Comparison of ENCODE assay signal across 8 cellular contexts in the genomic region with DNA sequence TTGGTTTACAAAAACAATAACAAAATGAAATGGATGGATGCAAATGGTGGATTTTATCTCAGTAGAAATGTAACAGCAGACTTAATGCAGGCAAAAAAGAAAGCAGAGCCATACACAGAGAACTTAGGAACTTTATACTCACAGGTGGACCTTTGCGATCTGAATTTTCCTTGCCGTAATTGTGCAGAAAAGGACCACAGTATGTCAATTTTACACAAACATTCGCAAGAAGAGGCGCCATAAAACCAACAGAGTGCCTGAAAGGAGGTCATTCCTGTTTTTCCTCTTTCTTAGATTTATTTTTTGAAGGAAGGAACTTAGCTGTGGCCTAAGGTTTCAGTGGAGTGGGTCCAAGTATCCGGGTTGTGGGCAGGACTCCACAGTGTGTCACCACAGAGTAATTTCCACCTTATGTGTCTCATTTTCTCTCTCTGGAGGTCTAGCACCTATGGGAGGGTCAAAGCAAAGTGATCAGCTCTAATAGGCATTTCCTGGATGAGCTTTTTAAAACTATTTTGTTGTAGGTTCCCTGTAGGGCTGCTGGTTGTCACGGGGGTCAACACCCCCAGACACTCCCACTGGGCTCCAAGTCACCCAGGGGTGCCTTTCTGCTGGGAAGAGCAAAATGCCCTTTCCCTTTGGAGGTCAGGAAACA. TPM values are rescaled to one million over a fixed set of nuclear protein-coding genes. Genes with fewer than 3 reads are reported as not detected.
DNase-seq lines count a peak whose midpoint lies in the region; ATAC-seq and TF ChIP-seq lines count a peak whose summit lies in the region.

No MANE protein-coding gene starts in this region.

- peak overlapping the region; percentile 34 for H3K4me3 Mint-ChIP-seq in endodermal cell

- H3K79me2 ChIP-seq in osteoblast (ENCODE audit: insufficient read depth, low read length): no peaks in the 10 kb centered on the region

- no peaks in the 10 kb centered on the region for H3K27me3 Mint-ChIP-seq in endodermal cell (ENCODE audit: insufficient read depth)

- H3K4me3 ChIP-seq in GM12865 (ENCODE audit: low read depth, low read length): peak overlapping the region; percentile 48
- H3K4me3 ChIP-seq in endodermal cell (ENCODE audit: low read length): peak overlapping the region; percentile 56
- peak overlapping the region; percentile 58 for H3K4me3 ChIP-seq in osteoblast (ENCODE audit: insufficient read depth, low read length)

- no peaks in the 10 kb centered on the region for H3K36me3 Mint-ChIP-seq in endodermal cell (ENCODE audit: low read depth)

- H3K4me1 ChIP-seq in endodermal cell (ENCODE audit: control insufficient read depth, insufficient read depth, low read length) (peaks cover 7% of the 10 kb centered on the region), osteoblast (ENCODE audit: insufficient read depth, low read length) (peaks cover 16% of the 10 kb centered on the region)

- no peaks in the 10 kb centered on the region for H4K20me1 ChIP-seq in osteoblast (ENCODE audit: insufficient read depth, low read length)

- no peak for TF ChIP-seq CTCF in GM12865 (IDR thresholded peaks at IDR 0.05; ENCODE audit: insufficient read depth, low read depth, low read length, missing control alignments)
- TF ChIP-seq CTCF in endodermal cell (conservative IDR thresholded peaks at IDR 0.05): no peak
- TF ChIP-seq CTCF in osteoblast (IDR thresholded peaks at IDR 0.05; ENCODE audit: extremely low read depth, low read depth, low read length): no peak

- H3K27ac ChIP-seq in endodermal cell (ENCODE audit: low read depth, low read length) (no peak overlapping the region), osteoblast (ENCODE audit: low read depth, low read length) (peak overlapping the region; percentile 56)

- H3K27me3 ChIP-seq in endodermal cell (ENCODE audit: control insufficient read depth, insufficient read depth, low read length, poor library complexity, severe bottlenecking) (no peaks in the 10 kb centered on the region), osteoblast (ENCODE audit: insufficient read depth, low read length) (no peaks in the 10 kb centered on the region)

- no peak for ATAC-seq in GM19035 (IDR thresholded peaks at IDR 0.05; ENCODE audit: unreplicated experiment)
- no peak for ATAC-seq in GM21447 (IDR thresholded peaks at IDR 0.05; ENCODE audit: unreplicated experiment)

- H3K9ac ChIP-seq in endodermal cell (ENCODE audit: extremely low read depth, low read length, poor library complexity, severe bottlenecking): no peak overlapping the region

- H3K36me3 ChIP-seq in endodermal cell (ENCODE audit: control insufficient read depth, insufficient read depth, low read length): no peaks in the 10 kb centered on the region
- H3K36me3 ChIP-seq in osteoblast (ENCODE audit: insufficient read depth, low read length): no peaks in the 10 kb centered on the region

- peaks cover 2% of the 10 kb centered on the region for H3K9me3 Mint-ChIP-seq in endodermal cell

- H3K9me3 ChIP-seq in endodermal cell (ENCODE audit: control insufficient read depth, low read length) (no peaks in the 10 kb centered on the region), osteoblast (ENCODE audit: low read depth, low read length) (no peaks in the 10 kb centered on the region)

- peak overlapping the region; percentile 90 for H3K27ac Mint-ChIP-seq in endodermal cell

- peak overlapping the region; percentile 74 for H3K4me2 ChIP-seq in osteoblast (ENCODE audit: insufficient read depth, low read length)

- peak; percentile 26 for DNase-seq in GM12865 (ENCODE audit: low read depth)
- DNase-seq in RPMI7951 (ENCODE audit: low read depth): peak; percentile 53
- peak; percentile 44 for DNase-seq in endodermal cell
- no peak for DNase-seq in osteoblast (ENCODE audit: insufficient read length, low spot score, missing footprints)
- no peak for DNase-seq in NK-92 (lab: John Stamatoyannopoulos, UW; ENCODE audit: unreplicated experiment)
- no peak for DNase-seq in retina

- H2AFZ ChIP-seq in osteoblast (ENCODE audit: low read length): peak overlapping the region; percentile 69

- H3K4me1 Mint-ChIP-seq in endodermal cell: peaks cover 19% of the 10 kb centered on the region

- 67 to 96% methylated on average over 4 to 6 of the region's 6 CpGs for WGBS in endodermal cell (ENCODE audit: insufficient coverage in 1 of 2, insufficient read length in 1 of 2), 2 experiments

RNA-seq across cellular contexts. Expression of gene PBDC1, which starts 24.7 kb away (rescaled TPM):
- total RNA-seq in RPMI7951 (2014; rRNA removed; shearing (Covaris generic)): 14.5 and 17.2 TPM in 2 replicates
- total RNA-seq in endodermal cell (10 to 100 TPM; 37.9 to 40.6 TPM), osteoblast (13.4 and 14.7 TPM in 2 replicates)
- 28.1 TPM for polyA plus RNA-seq in endodermal cell (2013, experiment 1 of 2)
- polyA plus RNA-seq in endodermal cell (2013, experiment 2 of 2): 27.6 TPM

Comparison
In these comparisons a context has a peak if more than half of its experiments do, and no peak if none do; other contexts are left out.
1. DNase-seq: peak in GM12865 (single experiment), RPMI7951 (single experiment) and endodermal cell (single experiment); none in osteoblast (single experiment), NK-92 (single experiment) and retina (single experiment).
2. Peak in every context shown above with its lines, with median percentiles within 50 percentile points of each other: H3K4me3 ChIP-seq.